Comparison of ENCODE assay signal across 2 cellular contexts in the genomic region with DNA sequence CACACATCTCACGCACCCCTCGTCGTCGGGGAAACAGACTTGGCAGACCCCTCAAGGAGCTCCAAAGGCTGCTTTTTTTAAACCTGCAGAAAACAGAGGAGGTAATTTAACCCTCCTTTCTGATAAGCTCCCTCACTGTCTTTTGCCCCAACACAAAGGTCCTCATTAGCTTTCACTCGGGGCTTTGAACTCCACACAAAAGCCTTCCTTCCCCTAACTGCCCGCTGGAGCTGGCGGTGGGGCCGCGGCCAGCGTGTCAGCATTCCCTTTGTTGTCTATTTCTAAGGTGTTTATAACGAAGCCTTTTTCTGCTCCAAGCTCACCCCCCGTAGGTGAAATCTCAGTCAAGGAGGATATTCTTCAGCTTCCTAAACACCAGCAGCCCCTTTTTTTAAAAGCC.
TF ChIP-seq lines count a peak whose summit lies in the region.

No MANE protein-coding gene starts in this region.

TF ChIP-seq in A549, 52 proteins besides CTCF, POLR2A, EP300 and RAD21:
- TF ChIP-seq NPAS2 (CRISPR knock-in tag; IDR thresholded peaks at IDR 0.05; ENCODE audit: borderline replicate concordance) (no peak), EHF (CRISPR knock-in tag; IDR thresholded peaks at IDR 0.05) (no peak), JUNB (IDR thresholded peaks at IDR 0.05) (no peak), GATA3 (IDR thresholded peaks at IDR 0.05; ENCODE audit: borderline replicate concordance) (no peak), MAFK (IDR thresholded peaks at IDR 0.05; ENCODE audit: partially characterized antibody) (no peak), RCOR1 (IDR thresholded peaks at IDR 0.05; ENCODE audit: low read depth, low read length) (no peak), CEBPB (IDR thresholded peaks at IDR 0.05) (no peak), ESRRA (IDR thresholded peaks at IDR 0.05; ENCODE audit: borderline replicate concordance, low read length) (no peak)

TF ChIP-seq in IMR-90, 13 proteins besides CTCF, POLR2A, EP300 and RAD21:
- TF ChIP-seq MAFK (IDR thresholded peaks at IDR 0.05; ENCODE audit: low read depth, low read length) (no peak), MXI1 (IDR thresholded peaks at IDR 0.05; ENCODE audit: borderline replicate concordance, low read depth, low read length) (no peak), CEBPB (IDR thresholded peaks at IDR 0.05; ENCODE audit: low read depth, low read length) (no peak), BHLHE40 (IDR thresholded peaks at IDR 0.05; ENCODE audit: low read depth, low read length) (no peak), RFX5 (IDR thresholded peaks at IDR 0.05; ENCODE audit: low read depth, low read length) (no peak), RCOR1 (IDR thresholded peaks at IDR 0.05; ENCODE audit: insufficient replicate concordance, low read length) (no peak), USF2 (IDR thresholded peaks at IDR 0.05; ENCODE audit: low read depth, low read length) (no peak)
TF ChIP-seq in IMR-90: peak in this region for 0.
